Comparison of ENCODE assay signal across 14 cellular contexts in genomic region chr1:65395887-65396612, GRCh38. TPM values are rescaled to one million over a fixed set of nuclear protein-coding genes. Genes with fewer than 3 reads are reported as not detected.
A peak's percentile ranks its signal among the peaks of the same experiment; 100 is the strongest.
DNase-seq lines count a peak whose midpoint lies in the region; ATAC-seq and FAIRE-seq lines count a peak whose summit lies in the region.
"Had no signal": no experiment of that assay in that cellular context is flagged by ENCODE, and none has a peak within 500 bp of the region (broad histone marks: within the 10 kb centered on the region; RNA-seq: fewer than 3 reads in every experiment).

No MANE protein-coding gene starts in this region.

- H3K27me3 Mint-ChIP-seq in activated CD8-positive, alpha-beta T cell treated with anti-CD3 and anti-CD28 coated beads, Interleukin-2, amount 10 ng/mL, durations not matched to agents 7 days and 5 days (ENCODE audit: low read depth), result no peaks in the 10 kb centered on the region

- H3K4me3 Mint-ChIP-seq in activated CD8-positive, alpha-beta T cell treated with anti-CD3 and anti-CD28 coated beads, Interleukin-2, amount 10 ng/mL, durations not matched to agents 7 days and 5 days, result no peak overlapping the region
- H3K4me3 Mint-ChIP-seq: activated B cell treated with CpG ODN at 0.5 μM for 24 hours, naive B cell had no signal

- peaks cover 47% of the 10 kb centered on the region for H3K4me1 Mint-ChIP-seq in activated CD8-positive, alpha-beta T cell treated with anti-CD3 and anti-CD28 coated beads, Interleukin-2, amount 10 ng/mL, durations not matched to agents 7 days and 5 days (ENCODE audit: low read depth)
- H3K4me1 Mint-ChIP-seq: activated B cell treated with CpG ODN at 0.5 μM for 24 hours, naive B cell had no signal

- H3K9me3 Mint-ChIP-seq in activated CD8-positive, alpha-beta T cell treated with anti-CD3 and anti-CD28 coated beads, Interleukin-2, amount 10 ng/mL, durations not matched to agents 7 days and 5 days (ENCODE audit: insufficient read depth), result no peaks in the 10 kb centered on the region
- H3K9me3 Mint-ChIP-seq: activated B cell treated with CpG ODN at 0.5 μM for 24 hours, naive B cell had no signal

- peaks cover 2% of the 10 kb centered on the region for H3K36me3 Mint-ChIP-seq in activated CD8-positive, alpha-beta T cell treated with anti-CD3 and anti-CD28 coated beads, Interleukin-2, amount 10 ng/mL, durations not matched to agents 7 days and 5 days (ENCODE audit: low read depth)
- H3K36me3 Mint-ChIP-seq: naive B cell had no signal

- no peak for FAIRE-seq in GM19239 (lab: Jason Lieb, UNC)

- DNase-seq in AG20443 (ENCODE audit: low spot score), result peak; percentile 78
- peak; percentile 70 for DNase-seq in HK-2 (ENCODE audit: unreplicated experiment)
- DNase-seq in activated CD8-positive, alpha-beta T cell treated with anti-CD3 and anti-CD28 coated beads, Interleukin-2, amount 10 ng/mL, durations not matched to agents 7 days and 5 days, result no peak
- peak; percentile 97 for DNase-seq in kidney tubule cell (ENCODE audit: low spot score)
- no peak for DNase-seq in GM19239 (ENCODE audit: insufficient read length, low spot score)
- DNase-seq in foreskin melanocyte, result no peak
- DNase-seq in LoVo (ENCODE audit: low spot score), result no peak
- DNase-seq: activated B cell treated with CpG ODN at 0.5 μM for 24 hours, DMS153, glutamatergic neuron, naive B cell, OCI-M1, transverse colon had no signal

- CTCF ChIA-PET in activated CD8-positive, alpha-beta T cell treated with anti-CD3 and anti-CD28 coated beads, Interleukin-2, amount 10 ng/mL, durations not matched to agents 7 days and 5 days (lab: Charles Lee), result interaction anchor here (0.6 to 1.0 kb wide), 2 partner anchors 160 to 292 kb away, joined by 3 to 5 read pairs; no protein-coding TSS in a partner anchor

- ATAC-seq in activated CD8-positive, alpha-beta T cell treated with anti-CD3 and anti-CD28 coated beads, Interleukin-2, amount 10 ng/mL, durations not matched to agents 7 days and 5 days, result peak; percentile 37
- ATAC-seq in GM21786 (IDR thresholded peaks at IDR 0.05; ENCODE audit: unreplicated experiment), result no peak

- POLR2A ChIA-PET in activated CD8-positive, alpha-beta T cell treated with anti-CD3 and anti-CD28 coated beads, Interleukin-2, amount 10 ng/mL, durations not matched to agents 7 days and 5 days (lab: Charles Lee), result no interaction called here

- peak overlapping the region; percentile 62 for H3K27ac Mint-ChIP-seq in activated CD8-positive, alpha-beta T cell treated with anti-CD3 and anti-CD28 coated beads, Interleukin-2, amount 10 ng/mL, durations not matched to agents 7 days and 5 days
- H3K27ac Mint-ChIP-seq: activated B cell treated with CpG ODN at 0.5 μM for 24 hours had no signal

RNA-seq across cellular contexts. Expression of gene LEPR, which starts 24.4 kb away (rescaled TPM):
- 1 to 10 TPM; 1.3 TPM for total RNA-seq in activated CD8-positive, alpha-beta T cell treated with anti-CD3 and anti-CD28 coated beads, Interleukin-2, amount 10 ng/mL, durations not matched to agents 7 days and 5 days

RNA-seq across cellular contexts. Expression of gene LEPROT, which starts 24.4 kb away (rescaled TPM):
- 10 to 100 TPM; 12.3 to 13.2 TPM for total RNA-seq in activated CD8-positive, alpha-beta T cell treated with anti-CD3 and anti-CD28 coated beads, Interleukin-2, amount 10 ng/mL, durations not matched to agents 7 days and 5 days

Comparison
In these comparisons a context has a peak if more than half of its experiments do, and no peak if none do; other contexts are left out.
1. DNase-seq: peak in AG20443 (single experiment), HK-2 (single experiment) and kidney tubule cell (single experiment); none in activated CD8-positive, alpha-beta T cell treated with anti-CD3 and anti-CD28 coated beads, Interleukin-2, amount 10 ng/mL, durations not matched to agents 7 days and 5 days (single experiment), GM19239 (single experiment), foreskin melanocyte (single experiment) and LoVo (single experiment).